In the genomic region with DNA sequence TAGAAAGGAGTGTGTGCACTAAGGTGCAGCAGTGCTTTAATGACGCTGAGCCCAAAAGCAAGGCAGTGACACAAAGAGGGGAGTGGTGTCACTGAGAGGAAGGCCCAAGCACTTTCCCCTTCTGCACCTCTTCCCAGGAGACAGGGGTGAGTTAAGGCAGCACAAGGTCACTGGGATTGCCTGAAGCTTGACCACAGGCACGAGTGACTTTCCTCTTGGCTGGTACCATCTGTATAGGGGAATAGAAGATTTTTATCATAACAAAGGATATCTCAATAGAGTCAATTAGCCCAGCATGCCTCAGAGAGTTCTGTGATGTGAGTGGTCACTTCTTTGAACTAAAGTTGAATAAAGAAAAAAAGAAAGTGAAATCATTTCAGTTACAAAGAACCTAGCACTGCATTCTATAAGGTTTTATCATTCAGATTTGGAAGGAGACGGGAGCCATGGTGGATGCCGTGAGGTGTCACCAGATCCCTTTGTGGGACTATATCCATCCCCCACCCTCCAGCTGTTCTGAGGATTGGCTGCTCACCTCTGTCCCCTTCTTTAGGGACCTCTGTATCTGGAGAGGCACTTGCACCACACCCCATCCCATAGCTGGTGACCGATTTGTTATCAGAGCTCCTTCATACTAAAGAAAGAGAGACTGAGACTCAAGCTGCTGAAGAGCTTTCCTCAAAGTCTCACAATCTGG, we compare ENCODE assay signal across 3 cellular contexts.
TF ChIP-seq lines count a peak whose summit lies in the region.

No MANE protein-coding gene starts in this region.

TF ChIP-seq in GM23338, 12 proteins besides CTCF, POLR2A, EP300 and RAD21:
- peak; percentile 26; the same call in 1 of the 2 replicates for TF ChIP-seq NANOG (IDR thresholded peaks at IDR 0.05; ENCODE audit: borderline replicate concordance)
- TF ChIP-seq ZNF331 (CRISPR knock-in tag; IDR thresholded peaks at IDR 0.05; ENCODE audit: low read depth), result no peak
- no peak for TF ChIP-seq JUNB (IDR thresholded peaks at IDR 0.05; ENCODE audit: unreplicated experiment)

TF ChIP-seq in IMR-90, 13 proteins besides CTCF, POLR2A, EP300 and RAD21:
- TF ChIP-seq RCOR1 (IDR thresholded peaks at IDR 0.05; ENCODE audit: insufficient replicate concordance, low read length) (no peak), NFE2L2 (IDR thresholded peaks at IDR 0.05; ENCODE audit: low read depth, low read length) (no peak), SMC3 (IDR thresholded peaks at IDR 0.05; ENCODE audit: low read depth, low read length) (no peak), MAFK (IDR thresholded peaks at IDR 0.05; ENCODE audit: low read depth, low read length) (no peak), FOS (IDR thresholded peaks at IDR 0.05; ENCODE audit: low read depth, low read length) (no peak), MXI1 (IDR thresholded peaks at IDR 0.05; ENCODE audit: borderline replicate concordance, low read depth, low read length) (no peak), CEBPB (IDR thresholded peaks at IDR 0.05; ENCODE audit: low read depth, low read length) (no peak)
- TF ChIP-seq, protein P1, sequence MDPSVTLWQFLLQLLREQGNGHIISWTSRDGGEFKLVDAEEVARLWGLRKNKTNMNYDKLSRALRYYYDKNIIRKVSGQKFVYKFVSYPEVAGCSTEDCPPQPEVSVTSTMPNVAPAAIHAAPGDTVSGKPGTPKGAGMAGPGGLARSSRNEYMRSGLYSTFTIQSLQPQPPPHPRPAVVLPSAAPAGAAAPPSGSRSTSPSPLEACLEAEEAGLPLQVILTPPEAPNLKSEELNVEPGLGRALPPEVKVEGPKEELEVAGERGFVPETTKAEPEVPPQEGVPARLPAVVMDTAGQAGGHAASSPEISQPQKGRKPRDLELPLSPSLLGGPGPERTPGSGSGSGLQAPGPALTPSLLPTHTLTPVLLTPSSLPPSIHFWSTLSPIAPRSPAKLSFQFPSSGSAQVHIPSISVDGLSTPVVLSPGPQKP (IDR thresholded peaks at IDR 0.05; ENCODE audit: borderline replicate concordance, low read depth, low read length), result no peak
- TF ChIP-seq, protein P2, sequence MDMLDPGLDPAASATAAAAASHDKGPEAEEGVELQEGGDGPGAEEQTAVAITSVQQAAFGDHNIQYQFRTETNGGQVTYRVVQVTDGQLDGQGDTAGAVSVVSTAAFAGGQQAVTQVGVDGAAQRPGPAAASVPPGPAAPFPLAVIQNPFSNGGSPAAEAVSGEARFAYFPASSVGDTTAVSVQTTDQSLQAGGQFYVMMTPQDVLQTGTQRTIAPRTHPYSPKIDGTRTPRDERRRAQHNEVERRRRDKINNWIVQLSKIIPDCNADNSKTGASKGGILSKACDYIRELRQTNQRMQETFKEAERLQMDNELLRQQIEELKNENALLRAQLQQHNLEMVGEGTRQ (IDR thresholded peaks at IDR 0.05; ENCODE audit: low read depth, low read length), result no peak

TF ChIP-seq in H1, 55 proteins besides CTCF, POLR2A, EP300 and RAD21:
- TF ChIP-seq TCF12 (IDR thresholded peaks at IDR 0.05; ENCODE audit: low read depth, low read length), result 0 out of 2 replicates have a peak, but pooled peaks have one; percentile 5
- 0 out of 4 replicates have a peak, but pooled peaks of 1 of the 2 experiments have one; percentile 3 for TF ChIP-seq HDAC2 (IDR thresholded peaks at IDR 0.05; ENCODE audit: borderline replicate concordance in 1 of 2, low read depth in 2 of 2, low read length in 2 of 2)
- TF ChIP-seq, protein P3, sequence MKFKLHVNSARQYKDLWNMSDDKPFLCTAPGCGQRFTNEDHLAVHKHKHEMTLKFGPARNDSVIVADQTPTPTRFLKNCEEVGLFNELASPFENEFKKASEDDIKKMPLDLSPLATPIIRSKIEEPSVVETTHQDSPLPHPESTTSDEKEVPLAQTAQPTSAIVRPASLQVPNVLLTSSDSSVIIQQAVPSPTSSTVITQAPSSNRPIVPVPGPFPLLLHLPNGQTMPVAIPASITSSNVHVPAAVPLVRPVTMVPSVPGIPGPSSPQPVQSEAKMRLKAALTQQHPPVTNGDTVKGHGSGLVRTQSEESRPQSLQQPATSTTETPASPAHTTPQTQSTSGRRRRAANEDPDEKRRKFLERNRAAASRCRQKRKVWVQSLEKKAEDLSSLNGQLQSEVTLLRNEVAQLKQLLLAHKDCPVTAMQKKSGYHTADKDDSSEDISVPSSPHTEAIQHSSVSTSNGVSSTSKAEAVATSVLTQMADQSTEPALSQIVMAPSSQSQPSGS (IDR thresholded peaks at IDR 0.05; ENCODE audit: low read length), result no peak
TF ChIP-seq in H1: peak in this region for 2.
